ENCODE assay signal across 6 cellular contexts in the genomic region with DNA sequence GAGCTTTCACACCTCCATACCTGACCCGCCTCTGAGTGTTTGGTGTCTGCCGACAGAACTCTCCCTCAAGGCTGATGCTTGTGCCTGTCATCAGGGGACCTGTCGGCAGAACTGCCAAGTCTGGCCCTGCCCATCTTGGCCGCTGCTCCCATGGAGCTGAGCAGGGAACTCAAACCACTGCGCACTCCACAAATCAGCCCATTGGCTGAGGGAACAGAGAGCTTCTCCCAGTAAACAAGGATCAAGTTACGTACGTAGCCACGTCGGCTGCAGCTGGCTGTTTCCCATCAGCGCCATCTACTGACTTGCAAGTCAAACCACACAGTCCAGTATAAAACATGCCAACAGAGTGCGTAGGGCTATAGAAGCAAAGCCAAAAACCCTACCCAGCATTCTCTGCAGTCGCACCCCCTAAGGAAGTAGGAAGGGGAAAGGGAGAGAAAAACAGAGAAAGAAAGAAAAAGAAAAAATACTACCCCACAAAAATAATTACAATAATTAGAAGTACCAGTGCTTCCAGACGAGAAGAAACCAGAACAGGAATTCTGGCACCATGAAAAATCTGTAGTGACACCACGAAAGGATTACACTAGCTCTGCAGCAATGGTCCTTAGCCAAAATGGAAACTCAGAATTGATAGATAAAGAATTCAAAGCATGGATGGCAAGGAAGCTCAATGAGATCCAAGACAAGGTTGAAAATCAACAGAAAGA. TPM values are rescaled to one million over a fixed set of nuclear protein-coding genes. Genes with fewer than 3 reads are reported as not detected.
A peak's percentile ranks its signal among the peaks of the same experiment; 100 is the strongest.
DNase-seq lines count a peak whose midpoint lies in the region; ATAC-seq and TF ChIP-seq lines count a peak whose summit lies in the region.

No MANE protein-coding gene starts in this region.

- H3K27me3 ChIP-seq in PC-3 (ENCODE audit: low read length) (peaks cover 19% of the 10 kb centered on the region; the same call in 1 of the 2 replicates), cardiac muscle cell (no peaks in the 10 kb centered on the region)

- 0 out of 2 replicates have a peak overlapping the region, but pooled peaks have one; percentile 3 for H3K4me3 ChIP-seq in PC-3 (ENCODE audit: low read length)
- H3K4me3 ChIP-seq in cardiac muscle cell = no peak overlapping the region

- no peaks in the 10 kb centered on the region for H3K9me3 ChIP-seq in PC-3 (ENCODE audit: low read length)
- H3K9me3 ChIP-seq in cardiac muscle cell (ENCODE audit: low read depth) = no peaks in the 10 kb centered on the region

- H3K4me1 ChIP-seq in PC-3 (ENCODE audit: insufficient read depth, low read length) = no peaks in the 10 kb centered on the region
- H3K4me1 ChIP-seq in cardiac muscle cell (ENCODE audit: low read depth) = no peaks in the 10 kb centered on the region

- H3K36me3 ChIP-seq in PC-3 (ENCODE audit: low read depth, low read length) (no peaks in the 10 kb centered on the region), cardiac muscle cell (no peaks in the 10 kb centered on the region)

- DNase-seq in NCI-H1417 (lab: John Stamatoyannopoulos, UW) = peak in 2 of 3 experiments; percentile 11 to 65
- no peak for DNase-seq in NCI-H1417 treated with DMSO at 0.1 percent for 48 hours (lab: John Stamatoyannopoulos, UW)
- DNase-seq in PC-3 = peak; percentile 93
- peak; percentile 72 to 83 for DNase-seq in cardiac muscle cell (ENCODE audit: low read depth in 1 of 2, low spot score in 1 of 2)

- no peaks in the 10 kb centered on the region for H3K9me2 ChIP-seq in PC-3 (replicated peaks; ENCODE audit: low read length)

- CTCF ChIA-PET in PC-3 (lab: Charles Lee) = interaction anchor here (0.5 to 1.0 kb wide), 3 partner anchors 25 to 880 kb away, joined by 3 read pairs; no protein-coding TSS in a partner anchor

- H2AFZ ChIP-seq in PC-3 (ENCODE audit: low read length) = peak overlapping the region; percentile 52

- intact Hi-C loops in PC-3 (cut with micrococcal nuclease) = loop anchor here (1.0 to 2.0 kb wide), 2 partner anchors 68 to 364 kb away; no protein-coding TSS in a partner anchor

- peak; percentile 83 for TF ChIP-seq CTCF in PC-3 (conservative IDR thresholded peaks at IDR 0.05; ENCODE audit: low read depth, low read length)
- peak; percentile 41 for TF ChIP-seq CTCF in cardiac muscle cell (IDR thresholded peaks at IDR 0.05; ENCODE audit: low read depth, low read length)

- no peak overlapping the region for H3K9ac ChIP-seq in PC-3 (ENCODE audit: low read length)

- no peaks in the 10 kb centered on the region for H4K20me1 ChIP-seq in PC-3 (ENCODE audit: low read length)

- no peaks in the 10 kb centered on the region for H3K79me2 ChIP-seq in PC-3 (ENCODE audit: low read length)

- POLR2A ChIA-PET in PC-3 (lab: Charles Lee; ENCODE audit: unreplicated experiment) = no interaction called here

- H3K27ac ChIP-seq in PC-3 (ENCODE audit: low read length) (no peak overlapping the region), cardiac muscle cell (no peak overlapping the region)

- no peaks in the 10 kb centered on the region for H3F3A ChIP-seq in PC-3 (ENCODE audit: low read length, unreplicated experiment)

- no TSS peak for BruUV-seq in PC-3 (replicated peaks; lab: Mats Ljungman, UMichigan)

- H3K4me2 ChIP-seq in PC-3 (ENCODE audit: low read length) = peak overlapping the region; percentile 55

- ATAC-seq in PC-3 = peak; percentile 100
- ATAC-seq in GM21723 (IDR thresholded peaks at IDR 0.05; ENCODE audit: unreplicated experiment) = no peak
- ATAC-seq in HG03196 (IDR thresholded peaks at IDR 0.05; ENCODE audit: unreplicated experiment) = no peak

RNA-seq across cellular contexts. Expression of gene KRTAP13-1, which starts 13.1 kb away (rescaled TPM):
- total RNA-seq in PC-3 (2014; rRNA removed) = not detected in 2 replicates
- not detected in 2 replicates for total RNA-seq in cardiac muscle cell
- polyA plus RNA-seq in cardiac muscle cell = not detected in 2 replicates

RNA-seq across cellular contexts. Expression of gene KRTAP13-3, which starts 16.8 kb away (rescaled TPM):
- total RNA-seq in PC-3 (2014; rRNA removed) (not detected in 2 replicates), cardiac muscle cell (not detected in 2 replicates)
- not detected in 2 replicates for polyA plus RNA-seq in cardiac muscle cell

RNA-seq across cellular contexts. Expression of gene KRTAP13-4, which starts 21.1 kb away (rescaled TPM):
- not detected in 2 replicates for total RNA-seq in PC-3 (2014; rRNA removed)
- not detected in 2 replicates for total RNA-seq in cardiac muscle cell
- not detected in 2 replicates for polyA plus RNA-seq in cardiac muscle cell

RNA-seq across cellular contexts. Expression of gene KRTAP15-1, which starts 31.1 kb away (rescaled TPM):
- total RNA-seq in PC-3 (2014; rRNA removed) (not detected in 2 replicates), cardiac muscle cell (not detected in 2 replicates)
- polyA plus RNA-seq in cardiac muscle cell = not detected in 2 replicates

RNA-seq across cellular contexts. Expression of gene KRTAP13-2, which starts 36.9 kb away (rescaled TPM):
- total RNA-seq in PC-3 (2014; rRNA removed) (not detected in 2 replicates), cardiac muscle cell (not detected in 2 replicates)
- not detected in 2 replicates for polyA plus RNA-seq in cardiac muscle cell
